In genomic region chr17:773467-774319, GRCh38 we compare ENCODE assay signal across 16 cellular contexts. TPM values are rescaled to one million over a fixed set of nuclear protein-coding genes. Genes with fewer than 3 reads are reported as not detected.
DNase-seq lines count a peak whose midpoint lies in the region; ATAC-seq and TF ChIP-seq lines count a peak whose summit lies in the region.
"Had no signal": no experiment of that assay in that cellular context is flagged by ENCODE, and none has a peak within 500 bp of the region (broad histone marks: within the 10 kb centered on the region; RNA-seq: fewer than 3 reads in every experiment).

No MANE protein-coding gene starts in this region.

- no peaks in the 10 kb centered on the region for H3K27me3 ChIP-seq in breast epithelium
- no peaks in the 10 kb centered on the region for H3K27me3 ChIP-seq in layer of hippocampus (ENCODE audit: control insufficient read depth, insufficient read depth, low read length)
- no peaks in the 10 kb centered on the region for H3K27me3 ChIP-seq in SJCRH30

- no peak overlapping the region for H3K27ac ChIP-seq in breast epithelium
- H3K27ac ChIP-seq in SK-N-MC: peak overlapping the region; percentile 70
- H3K27ac ChIP-seq in layer of hippocampus (ENCODE audit: low read depth, low read length): peak overlapping the region; percentile 27
- no peak overlapping the region for H3K27ac ChIP-seq in SJCRH30

- H3K9me3 Mint-ChIP-seq in MCF 10A (ENCODE audit: unreplicated experiment): no peaks in the 10 kb centered on the region
- H3K9me3 Mint-ChIP-seq: effector memory CD8-positive, alpha-beta T cell had no signal

- no peak for DNase-seq in MCF 10A (ENCODE audit: unreplicated experiment)
- DNase-seq in breast epithelium (ENCODE audit: low spot score in 2 of 2): no peak
- DNase-seq in SK-N-MC (ENCODE audit: low read depth, low spot score): no peak
- no peak for DNase-seq in central memory CD4-positive, alpha-beta T cell
- no peak for DNase-seq in SJCRH30
- DNase-seq: activated CD4-positive, CD25-positive, alpha-beta regulatory T cell; DMS79; effector memory CD8-positive, alpha-beta T cell; KG1; NCI-H1417 treated with DMSO at 0.1 percent for 48 hours; NCI-H446 treated with DMSO at 0.1 percent for 48 hours had no signal

- CTCF ChIA-PET in MCF 10A (lab: Yijun Ruan, JAX): interaction anchor here (1.5 kb wide), 1 partner anchor 226 kb away, joined by 3 read pairs; no protein-coding TSS in a partner anchor

- H3K36me3 ChIP-seq in breast epithelium: peaks cover 3% of the 10 kb centered on the region
- H3K36me3 ChIP-seq in SK-N-MC (ENCODE audit: insufficient read depth, low read length): peaks cover 85% of the 10 kb centered on the region
- peaks cover 26% of the 10 kb centered on the region for H3K36me3 ChIP-seq in SJCRH30

- TF ChIP-seq CTCF in MCF 10A (IDR thresholded peaks at IDR 0.05; ENCODE audit: unreplicated experiment): no peak
- no peak for TF ChIP-seq CTCF in breast epithelium (IDR thresholded peaks at IDR 0.05)

- ATAC-seq in GM21360 (IDR thresholded peaks at IDR 0.05; ENCODE audit: unreplicated experiment) (no peak), HG02884 (IDR thresholded peaks at IDR 0.05; ENCODE audit: unreplicated experiment) (no peak)
- ATAC-seq: effector memory CD8-positive, alpha-beta T cell; HCT116 had no signal

- H3K9ac ChIP-seq in SK-N-MC (ENCODE audit: insufficient read length): peak overlapping the region; percentile 15

- no peak overlapping the region for H3K4me3 Mint-ChIP-seq in MCF 10A (ENCODE audit: unreplicated experiment)
- H3K4me3 Mint-ChIP-seq: B cell; effector memory CD8-positive, alpha-beta T cell had no signal

- no peaks in the 10 kb centered on the region for H3K27me3 Mint-ChIP-seq in MCF 10A (ENCODE audit: insufficient read depth, unreplicated experiment)
- H3K27me3 Mint-ChIP-seq: B cell; effector memory CD8-positive, alpha-beta T cell had no signal

- H3K27ac Mint-ChIP-seq in MCF 10A (ENCODE audit: low read depth, unreplicated experiment): peak overlapping the region; percentile 9
- H3K27ac Mint-ChIP-seq: B cell; effector memory CD8-positive, alpha-beta T cell had no signal

- H3K9me3 ChIP-seq in breast epithelium (no peaks in the 10 kb centered on the region), SK-N-MC (ENCODE audit: low read depth, low read length) (no peaks in the 10 kb centered on the region), SJCRH30 (replicated peaks) (no peaks in the 10 kb centered on the region)

- H3K4me3 ChIP-seq in breast epithelium (no peak overlapping the region), SK-N-MC (no peak overlapping the region), SJCRH30 (no peak overlapping the region)

- no peak for TF ChIP-seq POLR2A in breast epithelium (IDR thresholded peaks at IDR 0.05)

- no TSS peak for BruUV-seq in MCF 10A (replicated peaks; lab: Mats Ljungman, UMichigan)

- intact Hi-C loops in MCF 10A (cut with micrococcal nuclease) (no loop called here), breast epithelium (cut with DNase I; ENCODE audit: low total_unique reads) (no loop called here)

- H3K4me1 ChIP-seq in breast epithelium (no peaks in the 10 kb centered on the region), SJCRH30 (no peaks in the 10 kb centered on the region)

- H3K36me3 Mint-ChIP-seq in MCF 10A (ENCODE audit: insufficient read depth, unreplicated experiment): peaks cover 92% of the 10 kb centered on the region

- POLR2A ChIA-PET in MCF 10A (lab: Yijun Ruan, JAX): interaction anchor here (1.9 kb wide), 1 partner anchor 9 kb away, joined by 12 read pairs; the partner anchor contains the start of genes GLOD4 and MRM3

- H3K4me1 Mint-ChIP-seq in MCF 10A (ENCODE audit: insufficient read depth, unreplicated experiment): no peaks in the 10 kb centered on the region
- H3K4me1 Mint-ChIP-seq: B cell had no signal

RNA-seq across cellular contexts. Expression of gene GLOD4, which starts 8.4 kb away (rescaled TPM):
- total RNA-seq in MCF 10A (2022) (59.0 and 62.6 TPM in 2 replicates), breast epithelium (10 to 100 TPM; 47.5 to 61.1 (median 59.9) TPM)
- 34.6 and 45.0 TPM in 2 replicates for total RNA-seq in SJCRH30 (2014; rRNA removed; shearing (Covaris generic))

RNA-seq across cellular contexts. Expression of gene MRM3, which starts 8.5 kb away (rescaled TPM):
- total RNA-seq in MCF 10A (2022): 19.4 and 25.1 TPM in 2 replicates
- 10 to 100 TPM; 16.5 to 18.4 (median 16.7) TPM for total RNA-seq in breast epithelium
- total RNA-seq in SJCRH30 (2014; rRNA removed; shearing (Covaris generic)): 12.4 and 16.0 TPM in 2 replicates

RNA-seq across cellular contexts. Expression of gene GEMIN4, which starts 21.6 kb away (rescaled TPM):
- total RNA-seq in MCF 10A (2022) (19.5 and 24.1 TPM in 2 replicates), breast epithelium (10 to 100 TPM; 21.0 to 25.1 (median 22.1) TPM)
- 19.7 and 20.3 TPM in 2 replicates for total RNA-seq in SJCRH30 (2014; rRNA removed; shearing (Covaris generic))

RNA-seq across cellular contexts. Expression of gene TLCD3A, which starts 41.3 kb away (rescaled TPM):
- total RNA-seq in MCF 10A (2022): 28.4 and 31.6 TPM in 2 replicates
- 1 to 10 TPM; 5.0 to 5.9 (median 5.6) TPM for total RNA-seq in breast epithelium
- 11.0 and 12.3 TPM in 2 replicates for total RNA-seq in SJCRH30 (2014; rRNA removed; shearing (Covaris generic))

RNA-seq across cellular contexts. Expression of gene VPS53, which starts 59.1 kb away (rescaled TPM):
- total RNA-seq in MCF 10A (2022): 43.5 and 55.0 TPM in 2 replicates
- total RNA-seq in breast epithelium: 10 to 100 TPM; 21.6 to 33.1 (median 25.6) TPM
- 10.4 and 13.2 TPM in 2 replicates for total RNA-seq in SJCRH30 (2014; rRNA removed; shearing (Covaris generic))

Comparison
In these comparisons a context has a peak if more than half of its experiments do, and no peak if none do; other contexts are left out.
1. H3K27ac ChIP-seq: peak in SK-N-MC (single experiment) and layer of hippocampus (single experiment); none in breast epithelium (0 of 2) and SJCRH30 (single experiment).